In the genomic region with DNA sequence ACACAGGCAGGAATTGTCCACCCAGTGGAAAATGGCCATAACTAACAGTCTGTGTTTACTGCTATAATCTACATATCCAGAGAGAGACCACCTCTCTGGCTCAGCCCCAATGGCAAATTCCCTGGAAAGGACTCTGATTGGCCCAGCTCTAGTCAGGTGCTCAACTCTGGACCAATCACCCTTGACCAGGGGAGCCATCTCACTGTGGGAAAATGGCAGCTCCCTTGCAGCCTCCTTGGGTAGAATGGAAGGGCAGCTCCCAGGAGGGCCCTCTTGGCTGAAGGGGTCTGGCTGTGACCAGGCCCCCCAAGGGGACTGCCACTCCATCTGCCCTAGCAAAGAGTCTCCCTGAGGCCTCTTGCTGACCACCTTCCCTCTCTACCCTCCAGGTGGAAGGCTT, we compare ENCODE assay signal across 1 cellular context.
TF ChIP-seq lines count a peak whose summit lies in the region.

No MANE protein-coding gene starts in this region.

TF ChIP-seq in IMR-90, 13 proteins besides CTCF, POLR2A, EP300 and RAD21:
- no peak for TF ChIP-seq SMC3 (IDR thresholded peaks at IDR 0.05; ENCODE audit: low read depth, low read length)
- TF ChIP-seq, protein P1, sequence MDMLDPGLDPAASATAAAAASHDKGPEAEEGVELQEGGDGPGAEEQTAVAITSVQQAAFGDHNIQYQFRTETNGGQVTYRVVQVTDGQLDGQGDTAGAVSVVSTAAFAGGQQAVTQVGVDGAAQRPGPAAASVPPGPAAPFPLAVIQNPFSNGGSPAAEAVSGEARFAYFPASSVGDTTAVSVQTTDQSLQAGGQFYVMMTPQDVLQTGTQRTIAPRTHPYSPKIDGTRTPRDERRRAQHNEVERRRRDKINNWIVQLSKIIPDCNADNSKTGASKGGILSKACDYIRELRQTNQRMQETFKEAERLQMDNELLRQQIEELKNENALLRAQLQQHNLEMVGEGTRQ (IDR thresholded peaks at IDR 0.05; ENCODE audit: low read depth, low read length) = peak; percentile 58
